ENCODE assay signal across 8 cellular contexts in genomic region chr7:151086802-151087246, GRCh38. TPM values are rescaled to one million over a fixed set of nuclear protein-coding genes. Genes with fewer than 3 reads are reported as not detected.
DNase-seq lines count a peak whose midpoint lies in the region; ATAC-seq and TF ChIP-seq lines count a peak whose summit lies in the region.

No MANE protein-coding gene starts in this region.

- H3K27me3 ChIP-seq in mucosa of rectum (ENCODE audit: control insufficient read depth in 2 of 2, insufficient read depth in 2 of 2, low read length in 2 of 2) (no peaks in the 10 kb centered on the region), upper lobe of left lung (no peaks in the 10 kb centered on the region), Karpas-422 (ENCODE audit: low read length) (no peaks in the 10 kb centered on the region)

- H3K36me3 ChIP-seq in mucosa of rectum (ENCODE audit: control insufficient read depth in 2 of 2, insufficient read depth in 2 of 2, low read length in 2 of 2) (no peaks in the 10 kb centered on the region), upper lobe of left lung (peaks cover 0 to 2% (median 0%) of the 10 kb centered on the region in 4 donors), Karpas-422 (ENCODE audit: insufficient read depth, low read length) (no peaks in the 10 kb centered on the region)

- H3K9me2 ChIP-seq in Karpas-422 (replicated peaks; ENCODE audit: insufficient read depth, low read length), result no peaks in the 10 kb centered on the region

- H2AFZ ChIP-seq in Karpas-422 (ENCODE audit: low read length), result no peak overlapping the region

- peak overlapping the region; percentile 97 for H3K4me3 ChIP-seq in coronary artery
- peak overlapping the region; percentile 73 to 83 for H3K4me3 ChIP-seq in mucosa of rectum (ENCODE audit: low read length in 2 of 2)
- H3K4me3 ChIP-seq in upper lobe of left lung, result peak overlapping the region; percentile 70 to 83 (median 82)
- H3K4me3 ChIP-seq in Karpas-422 (ENCODE audit: low read length), result no peak overlapping the region

- H3K9ac ChIP-seq in mucosa of rectum (ENCODE audit: low read depth in 1 of 2, low read length in 2 of 2) (peak overlapping the region; percentile 65 to 79), Karpas-422 (ENCODE audit: low read length) (no peak overlapping the region)

- H3K27ac ChIP-seq in coronary artery (peak overlapping the region; percentile 75 to 92), mucosa of rectum (ENCODE audit: low read depth in 2 of 2, low read length in 2 of 2) (peak overlapping the region; percentile 71 to 79), upper lobe of left lung (peak overlapping the region; percentile 89 to 93 (median 91)), Karpas-422 (ENCODE audit: low read length) (no peak overlapping the region)

- no peaks in the 10 kb centered on the region for H3K9me3 ChIP-seq in mucosa of rectum (ENCODE audit: control insufficient read depth in 2 of 2, low read length in 2 of 2)
- no peaks in the 10 kb centered on the region for H3K9me3 ChIP-seq in upper lobe of left lung
- H3K9me3 ChIP-seq in Karpas-422 (ENCODE audit: low read length), result no peaks in the 10 kb centered on the region

- TF ChIP-seq EP300 in upper lobe of left lung (IDR thresholded peaks at IDR 0.05), result no peak

- no peak overlapping the region for H3K4me2 ChIP-seq in Karpas-422 (ENCODE audit: low read depth, low read length, poor library complexity, severe bottlenecking)

- no peak for TF ChIP-seq POLR2A in upper lobe of left lung (IDR thresholded peaks at IDR 0.05)

- TF ChIP-seq CTCF in coronary artery (IDR thresholded peaks at IDR 0.05) (no peak), upper lobe of left lung (IDR thresholded peaks at IDR 0.05) (no peak)

- no peak for ATAC-seq in upper lobe of left lung (ENCODE audit: low FRiP score in 2 of 2)

- peaks cover 14% of the 10 kb centered on the region for H3K79me2 ChIP-seq in Karpas-422 (ENCODE audit: low read length)

- WGBS in upper lobe of left lung, 2 donors, result 0% methylated on average over 15 of the region's 56 CpGs

- H3K4me1 ChIP-seq in mucosa of rectum (ENCODE audit: control insufficient read depth in 2 of 2, insufficient read depth in 2 of 2, low read length in 2 of 2) (peaks cover 45 to 46% of the 10 kb centered on the region in 2 donors), upper lobe of left lung (peaks cover 65 to 80% (median 73%) of the 10 kb centered on the region in 4 donors), Karpas-422 (ENCODE audit: low read length) (peaks cover 22% of the 10 kb centered on the region)

- peak; percentile 58 for DNase-seq in NK-92 treated with Interleukin-12 subunit alpha and Interleukin-12 subunit beta, amount 100 ng/mL, for 24 hours (lab: John Stamatoyannopoulos, UW)
- no peak for DNase-seq in NK-92 (lab: John Stamatoyannopoulos, UW; ENCODE audit: unreplicated experiment)
- DNase-seq in RKO (ENCODE audit: low spot score), result peak; percentile 66
- DNase-seq in coronary artery (ENCODE audit: low spot score), result no peak
- DNase-seq in upper lobe of left lung, result peak in 1 of 2 donors; percentile 88
- DNase-seq in Karpas-422, result no peak
- no peak for DNase-seq in GF-D8 (lab: John Stamatoyannopoulos, UW)

- H4K20me1 ChIP-seq in Karpas-422 (ENCODE audit: insufficient read depth, low read depth, low read length), result no peaks in the 10 kb centered on the region

RNA-seq across cellular contexts. Expression of gene AGAP3, which starts 0.5 kb away (rescaled TPM):
- total RNA-seq in upper lobe of left lung, result 100 to 1,000 TPM; 122 to 350 (median 182) TPM
- 0.18 and 1.6 TPM in 2 replicates for total RNA-seq in Karpas-422 (2014; rRNA removed; shearing (Covaris generic); ENCODE audit: low replicate concordance)

RNA-seq across cellular contexts. Expression of gene TMUB1, which starts 3.5 kb away (rescaled TPM):
- 10 to 100 TPM; 35.3 to 72.9 (median 51.6) TPM for total RNA-seq in upper lobe of left lung
- total RNA-seq in Karpas-422 (2014; rRNA removed; shearing (Covaris generic); ENCODE audit: low replicate concordance), result 30.9 and 56.4 TPM in 2 replicates

RNA-seq across cellular contexts. Expression of gene FASTK, which starts 6.2 kb away (rescaled TPM):
- 100 to 1,000 TPM in 1 of 6 donors, 10 to 100 TPM in 5; 54.3 to 136 (median 78.0) TPM for total RNA-seq in upper lobe of left lung
- 48.8 and 127 TPM in 2 replicates for total RNA-seq in Karpas-422 (2014; rRNA removed; shearing (Covaris generic); ENCODE audit: low replicate concordance)

RNA-seq across cellular contexts. Expression of gene SLC4A2, which starts 27.4 kb away (rescaled TPM):
- total RNA-seq in upper lobe of left lung, result 100 to 1,000 TPM in 5 of 6 donors, 10 to 100 TPM in 1; 88.4 to 312 (median 188) TPM
- total RNA-seq in Karpas-422 (2014; rRNA removed; shearing (Covaris generic); ENCODE audit: low replicate concordance), result 35.1 and 113 TPM in 2 replicates

RNA-seq across cellular contexts. Expression of gene CDK5, which starts 29.1 kb away (rescaled TPM):
- total RNA-seq in upper lobe of left lung, result 10 to 100 TPM in 3 of 6 donors, 1 to 10 TPM in 3; 2.1 to 14.4 (median 10.1) TPM
- total RNA-seq in Karpas-422 (2014; rRNA removed; shearing (Covaris generic); ENCODE audit: low replicate concordance), result 13.6 and 33.0 TPM in 2 replicates

Comparison
In these comparisons a context has a peak if more than half of its experiments do, and no peak if none do; other contexts are left out.
1. DNase-seq: peak in NK-92 treated with Interleukin-12 subunit alpha and Interleukin-12 subunit beta, amount 100 ng/mL, for 24 hours (single experiment) and RKO (single experiment); none in NK-92 (single experiment), coronary artery (single experiment), Karpas-422 (single experiment) and GF-D8 (single experiment).
2. RNA of gene AGAP3, which starts 0.5 kb away (total RNA-seq): 122 to 350 TPM in upper lobe of left lung; 0.18 to 1.6 TPM in Karpas-422; every median in the first group is over 10 times any median in the second.